Comparison of ENCODE assay signal across 8 cellular contexts in the genomic region with DNA sequence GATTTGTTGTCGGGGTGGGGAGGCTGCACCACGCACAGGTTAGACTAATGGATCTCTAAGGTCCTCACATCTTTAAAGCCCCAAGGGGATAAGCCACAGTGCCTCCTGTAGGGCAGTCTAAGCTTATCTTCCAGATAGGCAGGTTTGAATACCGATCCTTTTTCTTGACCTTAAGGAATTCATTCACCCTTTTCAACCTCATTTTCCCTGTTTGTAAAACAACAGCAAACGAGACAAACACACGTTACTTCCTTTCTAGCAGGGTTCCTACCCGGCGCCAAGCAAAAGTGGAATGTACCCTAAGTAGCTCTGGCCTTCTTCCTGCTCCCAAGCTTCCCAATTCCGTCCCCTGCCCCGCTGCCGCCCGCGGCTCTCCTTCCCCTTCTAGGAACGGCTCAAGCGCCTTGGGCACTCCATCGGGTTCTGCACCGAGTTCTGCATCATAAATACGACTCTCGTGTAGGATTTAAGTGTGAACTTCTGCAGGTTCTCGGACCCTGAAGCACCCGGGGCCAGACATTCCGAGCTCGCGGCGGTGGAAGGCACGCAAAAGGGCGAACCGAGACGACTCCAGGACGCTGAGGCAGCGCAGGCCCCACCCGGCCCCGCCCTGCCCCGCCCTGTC. TPM values are rescaled to one million over a fixed set of nuclear protein-coding genes. Genes with fewer than 3 reads are reported as not detected.
DNase-seq lines count a peak whose midpoint lies in the region; ATAC-seq and TF ChIP-seq lines count a peak whose summit lies in the region.

No MANE protein-coding gene starts in this region.

- WGBS in upper lobe of left lung, 2 donors: 1% methylated on average over 24 to 33 of the region's 33 CpGs

- H3K9me3 ChIP-seq in duodenal mucosa (ENCODE audit: control insufficient read depth in 1 of 2, low read length in 2 of 2): no peaks in the 10 kb centered on the region
- no peaks in the 10 kb centered on the region for H3K9me3 ChIP-seq in upper lobe of left lung

- no peaks in the 10 kb centered on the region for H3K27me3 ChIP-seq in duodenal mucosa (ENCODE audit: control insufficient read depth in 1 of 2, insufficient read depth in 2 of 2, low read length in 2 of 2)
- no peaks in the 10 kb centered on the region for H3K27me3 ChIP-seq in upper lobe of left lung

- TF ChIP-seq POLR2A in upper lobe of left lung (IDR thresholded peaks at IDR 0.05): peak in 3 of 4 donors; percentile 23 to 70 (median 56)

- peak in 5 of 6 experiments; percentile 25 to 58 (median 55) for TF ChIP-seq CTCF in upper lobe of left lung (IDR thresholded peaks at IDR 0.05)

- DNase-seq in COR-L47 (lab: John Stamatoyannopoulos, UW): peak; percentile 38
- DNase-seq in GM19238 (ENCODE audit: insufficient read length, low spot score): peak; percentile 40
- peak; percentile 60 for DNase-seq in LHCN-M2 (ENCODE audit: low read depth)
- DNase-seq in SKM-1 (lab: John Stamatoyannopoulos, UW; ENCODE audit: unreplicated experiment): peak; percentile 55
- peak; percentile 58 for DNase-seq in medulla oblongata (ENCODE audit: extremely low spot score)
- DNase-seq in upper lobe of left lung: peak; percentile 50 to 97

- H3K36me3 ChIP-seq in duodenal mucosa (ENCODE audit: control insufficient read depth in 1 of 2, insufficient read depth in 2 of 2, low read length in 2 of 2) (peaks cover 15 to 28% of the 10 kb centered on the region in 2 donors), upper lobe of left lung (peaks cover 0 to 33% (median 25%) of the 10 kb centered on the region in 4 donors)

- ATAC-seq in upper lobe of left lung (ENCODE audit: low FRiP score in 2 of 2) (peak; percentile 55 to 71), HG03565 (IDR thresholded peaks at IDR 0.05; ENCODE audit: unreplicated experiment) (no peak)

- H3K4me1 ChIP-seq in duodenal mucosa (ENCODE audit: control insufficient read depth in 1 of 2, insufficient read depth in 2 of 2, low read length in 2 of 2) (peaks cover 27 to 34% of the 10 kb centered on the region in 2 donors), upper lobe of left lung (peaks cover 13 to 19% (median 15%) of the 10 kb centered on the region in 4 donors)

- peak overlapping the region; percentile 84 to 90 for H3K9ac ChIP-seq in duodenal mucosa (ENCODE audit: low read depth in 1 of 2, low read length in 2 of 2)

- H3K27ac ChIP-seq in duodenal mucosa (ENCODE audit: low read depth, low read length) (peak overlapping the region; percentile 71), upper lobe of left lung (peak overlapping the region; percentile 92 to 96 (median 92))

- no peak for TF ChIP-seq EP300 in upper lobe of left lung (IDR thresholded peaks at IDR 0.05)

- H3K4me3 ChIP-seq in duodenal mucosa (ENCODE audit: low read depth in 1 of 2, low read length in 2 of 2) (peak overlapping the region; percentile 77 to 80), upper lobe of left lung (peak overlapping the region; percentile 53 to 73 (median 65))

RNA-seq across cellular contexts. Expression of a gene that starts 0.5 kb away (rescaled TPM):
- total RNA-seq in LHCN-M2 (2014; rRNA removed) (203 and 206 TPM in 2 replicates), upper lobe of left lung (1 to 10 TPM in 5 of 6 donors, not detected in 1; 2.1 to 8.4 (median 2.9) TPM)
- polyA plus RNA-seq in LHCN-M2 (2012): 108 TPM

RNA-seq across cellular contexts. Expression of a gene that starts 9.6 kb away (rescaled TPM):
- total RNA-seq in LHCN-M2 (2014; rRNA removed) (84.8 and 88.4 TPM in 2 replicates), upper lobe of left lung (100 to 1,000 TPM in 1 of 6 donors, 10 to 100 TPM in 5; 32.5 to 118 (median 72.0) TPM)
- 179 TPM for polyA plus RNA-seq in LHCN-M2 (2012)

RNA-seq across cellular contexts. Expression of a gene that starts 20.6 kb away (rescaled TPM):
- total RNA-seq in LHCN-M2 (2014; rRNA removed): not detected in 2 replicates
- not detected for polyA plus RNA-seq in LHCN-M2 (2012)
- total RNA-seq in upper lobe of left lung: 1 to 10 TPM in 1 of 6 donors, under 1 TPM in 5; 0.24 to 6.3 (median 0.74) TPM

RNA-seq across cellular contexts. Expression of a gene that starts 31.4 kb away (rescaled TPM):
- 31.5 and 31.7 TPM in 2 replicates for total RNA-seq in LHCN-M2 (2014; rRNA removed)
- polyA plus RNA-seq in LHCN-M2 (2012): 40.8 TPM
- total RNA-seq in upper lobe of left lung: 10 to 100 TPM; 13.8 to 59.7 (median 38.4) TPM

RNA-seq across cellular contexts. Expression of a gene that starts 31.5 kb away (rescaled TPM):
- total RNA-seq in LHCN-M2 (2014; rRNA removed) (12.0 and 14.4 TPM in 2 replicates), upper lobe of left lung (100 to 1,000 TPM in 1 of 6 donors, 10 to 100 TPM in 5; 33.3 to 184 (median 57.0) TPM)
- 6.4 TPM for polyA plus RNA-seq in LHCN-M2 (2012)

Comparison
In these comparisons a context has a peak if more than half of its experiments do, and no peak if none do; other contexts are left out.
1. RNA of a gene that starts 0.5 kb away (total RNA-seq): 203 to 206 TPM in LHCN-M2; 2.1 to 8.4 TPM in upper lobe of left lung; every median in the first group is over 10 times any median in the second.
2. Peak in every context shown above with its lines, with median percentiles within 50 percentile points of each other: DNase-seq.